ENCODE assay signal across 21 cellular contexts in the genomic region with DNA sequence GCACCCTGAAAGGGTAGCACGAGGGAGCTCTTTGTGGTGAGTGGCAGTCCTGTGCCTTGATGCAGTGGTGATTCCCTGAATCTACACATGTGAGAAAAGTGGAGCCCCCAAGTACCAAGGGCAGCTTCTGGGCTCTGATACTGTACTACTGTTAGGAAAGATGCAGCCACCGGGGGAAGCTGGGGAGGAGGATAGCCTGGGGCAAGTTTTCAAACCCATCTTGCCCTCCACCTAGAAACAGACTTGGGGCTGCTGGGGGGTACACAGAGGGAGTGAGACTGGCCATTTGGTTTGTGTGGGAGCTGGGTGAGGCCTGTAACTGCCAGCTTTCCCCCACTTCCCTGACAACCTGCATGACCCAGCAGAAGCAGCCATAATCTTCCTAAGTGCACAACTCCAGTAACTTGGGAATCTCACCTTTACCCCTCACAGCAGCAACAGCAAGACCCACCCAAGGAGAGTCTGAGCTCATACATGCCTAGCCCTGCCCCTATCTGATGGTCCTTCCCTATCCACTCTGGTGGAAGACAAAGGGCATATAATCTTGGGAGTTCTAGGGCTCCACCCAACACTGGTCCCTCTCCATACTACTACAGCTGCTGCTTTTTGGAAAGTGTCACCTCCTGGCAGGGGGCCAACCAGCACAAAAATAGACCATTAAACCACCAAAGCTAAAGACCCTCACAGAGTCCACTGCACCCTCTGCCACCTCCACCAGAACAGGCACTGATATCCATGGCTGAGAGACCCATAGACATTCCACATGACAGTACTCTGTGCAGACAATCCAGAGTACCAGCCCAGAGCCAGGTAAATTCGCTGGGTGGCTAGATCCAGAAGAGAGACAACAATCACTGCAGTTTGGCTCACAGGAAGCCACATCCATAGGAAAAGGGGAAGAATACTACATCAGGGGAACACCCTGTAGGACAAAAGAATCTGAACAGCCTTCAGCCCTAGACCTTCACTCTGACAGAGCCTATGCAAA. TPM values are rescaled to one million over a fixed set of nuclear protein-coding genes. Genes with fewer than 3 reads are reported as not detected.
DNase-seq lines count a peak whose midpoint lies in the region; ATAC-seq, FAIRE-seq and TF ChIP-seq lines count a peak whose summit lies in the region.
"Had no signal": no experiment of that assay in that cellular context is flagged by ENCODE, and none has a peak within 500 bp of the region (broad histone marks: within the 10 kb centered on the region; RNA-seq: fewer than 3 reads in every experiment).

No MANE protein-coding gene starts in this region.

- no peaks in the 10 kb centered on the region for H3K79me2 ChIP-seq in K562 (ENCODE audit: control insufficient read depth, insufficient read depth, low read length)
- peaks cover 38% of the 10 kb centered on the region for H3K79me2 ChIP-seq in hepatocyte

- intact Hi-C loops in K562 (cut with micrococcal nuclease), result no loop called here

- POLR2A ChIA-PET in K562 (lab: Yijun Ruan, JAX), result interaction anchor here (0.6 kb wide), 2 partner anchors 8 to 9 kb away, joined by 3 to 4 read pairs; no protein-coding TSS in a partner anchor

- TF ChIP-seq POLR2A in K562 (conservative IDR thresholded peaks at IDR 0.05), result no peak

- CTCF ChIA-PET in K562 (lab: Yijun Ruan, JAX; ENCODE audit: low intra/inter-chr PET ratio), result no interaction called here

- peaks cover 39% of the 10 kb centered on the region for H3K36me3 Mint-ChIP-seq in type B pancreatic cell

- H3K4me2 ChIP-seq in K562 (ENCODE audit: insufficient read depth, low read length), result no peak overlapping the region
- no peak overlapping the region for H3K4me2 ChIP-seq in hepatocyte
- H3K4me2 ChIP-seq: smooth muscle cell had no signal

- H3K4me3 ChIP-seq in K562 (no peak overlapping the region), hepatocyte (no peak overlapping the region)
- H3K4me3 ChIP-seq: gastroesophageal sphincter, lung, smooth muscle cell had no signal

- peak overlapping the region; percentile 91 for H3K27ac Mint-ChIP-seq in type B pancreatic cell
- no peak overlapping the region for H3K27ac Mint-ChIP-seq in stimulated activated naive CD8-positive, alpha-beta T cell treated with anti-CD3 and anti-CD28 coated beads, Interleukin-15, amount 100 ng/mL, for 72 hours
- H3K27ac Mint-ChIP-seq: activated T-helper 17 cell treated with anti-CD3 and anti-CD28 coated beads, Interleukin-2, amount 50 U/mL, for 72 hours; nephron progenitor cell had no signal

- 0% methylated on average over 3 of the region's 3 CpGs for WGBS in K562 (ENCODE audit: insufficient coverage, low coverage, missing lambda C conversion rate)
- 89% methylated on average over 3 of the region's 3 CpGs for WGBS in hepatocyte (ENCODE audit: low lambda C conversion rate, missing lambda C conversion rate)

- peaks cover 19% of the 10 kb centered on the region for H3K27me3 Mint-ChIP-seq in type B pancreatic cell
- H3K27me3 Mint-ChIP-seq in stimulated activated naive CD8-positive, alpha-beta T cell treated with anti-CD3 and anti-CD28 coated beads, Interleukin-15, amount 100 ng/mL, for 72 hours, result peaks cover 96% of the 10 kb centered on the region
- H3K27me3 Mint-ChIP-seq: progenitor cell of endocrine pancreas had no signal

- no peak for TF ChIP-seq EP300 in Ishikawa (IDR thresholded peaks at IDR 0.05; ENCODE audit: borderline replicate concordance)
- TF ChIP-seq EP300 in K562 (IDR thresholded peaks at IDR 0.05; ENCODE audit: low read length), result no peak

- no peaks in the 10 kb centered on the region for H3K36me3 ChIP-seq in K562 (ENCODE audit: control insufficient read depth, insufficient read depth, low read length)
- H3K36me3 ChIP-seq in hepatocyte (replicated peaks; ENCODE audit: insufficient read depth, low read depth), result no peaks in the 10 kb centered on the region
- H3K36me3 ChIP-seq: gastroesophageal sphincter had no signal

- no peak for FAIRE-seq in K562 (lab: Jason Lieb, UNC)

- H3K9me2 ChIP-seq in hepatocyte (replicated peaks; ENCODE audit: insufficient read depth), result no peaks in the 10 kb centered on the region

- no TSS peak for BruUV-seq in K562 (replicated peaks; lab: Mats Ljungman, UMichigan)

- no peak for TF ChIP-seq CTCF in K562 (IDR thresholded peaks at IDR 0.05 in 2 of 3, conservative IDR thresholded peaks at IDR 0.05 in 1 of 3; ENCODE audit: insufficient read depth in 2 of 3, low read depth in 1 of 3, low read length in 3 of 3)
- TF ChIP-seq CTCF in hepatocyte (IDR thresholded peaks at IDR 0.05; ENCODE audit: poor library complexity), result no peak
- no peak for TF ChIP-seq CTCF in type B pancreatic cell (conservative IDR thresholded peaks at IDR 0.05)

- H4K20me1 ChIP-seq in K562 (replicated peaks; ENCODE audit: control insufficient read depth, insufficient read depth, low read length), result no peaks in the 10 kb centered on the region; the same call in 1 of the 2 replicates
- no peaks in the 10 kb centered on the region for H4K20me1 ChIP-seq in hepatocyte (ENCODE audit: insufficient read depth, poor library complexity, severe bottlenecking)

- H3K4me1 ChIP-seq in K562 (replicated peaks in 1 of 2; ENCODE audit: control insufficient read depth in 2 of 2, insufficient read depth in 2 of 2, low read length in 2 of 2), result no peaks in the 10 kb centered on the region
- peaks cover 21% of the 10 kb centered on the region for H3K4me1 ChIP-seq in hepatocyte (ENCODE audit: insufficient read depth)
- H3K4me1 ChIP-seq: gastroesophageal sphincter had no signal

- H3K9me3 ChIP-seq in K562 (replicated peaks; ENCODE audit: control insufficient read depth, insufficient read depth, low read depth, low read length) (no peaks in the 10 kb centered on the region), hepatocyte (ENCODE audit: low read depth) (no peaks in the 10 kb centered on the region)
- H3K9me3 ChIP-seq: gastroesophageal sphincter had no signal

- no peaks in the 10 kb centered on the region for H3K27me3 ChIP-seq in K562 (ENCODE audit: control insufficient read depth in 2 of 2, insufficient read depth in 2 of 2, low read length in 2 of 2)
- no peaks in the 10 kb centered on the region for H3K27me3 ChIP-seq in hepatocyte

- no peak for TF ChIP-seq RAD21 in Ishikawa (IDR thresholded peaks at IDR 0.05; ENCODE audit: low read depth)
- TF ChIP-seq RAD21 in K562 (CRISPR knock-in tag; conservative IDR thresholded peaks at IDR 0.05 in 1 of 2, IDR thresholded peaks at IDR 0.05 in 1 of 2), result no peak

- H3K9me1 ChIP-seq in K562 (ENCODE audit: control insufficient read depth, insufficient read depth, low read length), result no peaks in the 10 kb centered on the region

- H3K9me3 Mint-ChIP-seq in type B pancreatic cell, result peaks cover 12% of the 10 kb centered on the region
- peaks cover 0 to 31% of the 10 kb centered on the region in 2 donors for H3K9me3 Mint-ChIP-seq in stimulated activated naive CD8-positive, alpha-beta T cell treated with anti-CD3 and anti-CD28 coated beads, Interleukin-15, amount 100 ng/mL, for 72 hours

- H2AFZ ChIP-seq in K562 (ENCODE audit: low read depth, low read length) (no peak overlapping the region), hepatocyte (no peak overlapping the region)

- H3K27ac ChIP-seq in K562 (ENCODE audit: extremely low read depth, low read depth, low read length) (no peak overlapping the region), hepatocyte (peak overlapping the region; percentile 89)
- H3K27ac ChIP-seq: gastroesophageal sphincter had no signal

- H3K9ac ChIP-seq in K562 (ENCODE audit: insufficient read depth in 1 of 2, low read depth in 2 of 2, low read length in 2 of 2), result no peak overlapping the region

- H3K4me3 Mint-ChIP-seq in type B pancreatic cell, result peak overlapping the region; percentile 46
- no peak overlapping the region for H3K4me3 Mint-ChIP-seq in stimulated activated naive CD8-positive, alpha-beta T cell treated with anti-CD3 and anti-CD28 coated beads, Interleukin-15, amount 100 ng/mL, for 72 hours
- H3K4me3 Mint-ChIP-seq: activated T-helper 17 cell treated with anti-CD3 and anti-CD28 coated beads, Interleukin-2, amount 50 U/mL, for 72 hours; nephron progenitor cell had no signal

- no peak for ATAC-seq in K562
- no peak for ATAC-seq in stimulated activated naive CD8-positive, alpha-beta T cell treated with anti-CD3 and anti-CD28 coated beads, Interleukin-15, amount 100 ng/mL, for 72 hours
- no peak for ATAC-seq in HG02588 (IDR thresholded peaks at IDR 0.05; ENCODE audit: unreplicated experiment)
- ATAC-seq in esophagus mucosa, result no peak
- ATAC-seq: activated T-helper 17 cell treated with anti-CD3 and anti-CD28 coated beads, Interleukin-2, amount 50 U/mL, for 72 hours; gastroesophageal sphincter had no signal

- in situ Hi-C loops in K562 (cut with MboI), result no loop called here

- no peak for DNase-seq in K562 (ENCODE audit: extremely low read depth in 1 of 4, low spot score in 3 of 4)
- DNase-seq in hepatocyte (ENCODE audit: low spot score), result no peak
- no peak for DNase-seq in type B pancreatic cell (ENCODE audit: extremely low spot score, unreplicated experiment)
- DNase-seq in NCI-H82 treated with DMSO at 0.1 percent for 48 hours (lab: John Stamatoyannopoulos, UW; ENCODE audit: unreplicated experiment), result no peak
- DNase-seq in stimulated activated naive CD8-positive, alpha-beta T cell treated with anti-CD3 and anti-CD28 coated beads, Interleukin-15, amount 100 ng/mL, for 72 hours, result no peak
- DNase-seq: C1 segment of cervical spinal cord, cerebellar nuclear complex, GOT3, Karpas-422, NCI-H2171, nephron progenitor cell, SHP77 had no signal

- peaks cover 14% of the 10 kb centered on the region for H3K4me1 Mint-ChIP-seq in type B pancreatic cell (ENCODE audit: unreplicated experiment)
- peaks cover 21% of the 10 kb centered on the region for H3K4me1 Mint-ChIP-seq in stimulated activated naive CD8-positive, alpha-beta T cell treated with anti-CD3 and anti-CD28 coated beads, Interleukin-15, amount 100 ng/mL, for 72 hours

RNA-seq across cellular contexts. Expression of gene MALL, which starts 8.2 kb away (rescaled TPM):
- total RNA-seq in K562 (2011; cell fraction: chromatin; rRNA removed; ENCODE audit: low replicate concordance), result not detected in 2 replicates
- total RNA-seq in K562 (2011; cell fraction: nucleolus; rRNA removed), result not detected in 2 replicates
- not detected in 2 replicates for total RNA-seq in K562 (2011; cell fraction: nucleoplasm; rRNA removed)
- total RNA-seq in K562 (2014; rRNA removed) (not detected in 2 replicates), K562 (2014; rRNA removed; fragmentation: Illumina TruSeq; extraction: Trizol) (not detected in 2 replicates), K562 (2015; rRNA removed; fragmentation: Illumina TruSeq; extraction: Trizol) (not detected in 2 replicates), K562 (2021) (0.24 and 0.27 TPM in 2 replicates), hepatocyte (30.8 and 36.0 TPM in 2 replicates), type B pancreatic cell (ENCODE audit: low replicate concordance) (82.7 and 187 TPM in 2 replicates), esophagus mucosa (248 TPM)
- polyA plus RNA-seq in K562 (2011; rRNA removed) (not detected in 2 replicates), K562 (2014; fragmentation: Illumina TruSeq; extraction: Trizol) (not detected in 2 replicates), K562 (2014; fragmentation: Nextera tagmentation; extraction: Ambion mirVana) (not detected), K562 (2014; rRNA removed) (not detected in 2 replicates), hepatocyte (40.1 and 55.7 TPM in 2 replicates)
- polyA plus RNA-seq in K562 (2011; cell fraction: cytosol; rRNA removed), result not detected in 2 replicates
- not detected in 2 replicates for polyA plus RNA-seq in K562 (2011; cell fraction: nucleus; rRNA removed)
- 0.03 TPM in 1 of 2 replicates, not detected in the other for polyA plus RNA-seq in K562 (2012)
- not detected in 2 replicates for polyA minus RNA-seq in K562 (2011; rRNA and poly(A)+ RNA removed)
- not detected in 2 replicates for polyA minus RNA-seq in K562 (2011; cell fraction: cytosol; rRNA and poly(A)+ RNA removed)
- polyA minus RNA-seq in K562 (2011; cell fraction: nucleus; rRNA and poly(A)+ RNA removed), result not detected in 2 replicates
- total RNA-seq: T-helper 2 cell treated with Interferon-gamma antibody and Interleukin-4, amounts not matched to agents 100 ng/mL and 5 ng/mL, for 36 hours had no signal

Comparison
In these comparisons a context has a peak if more than half of its experiments do, and no peak if none do; other contexts are left out.
1. RNA of gene MALL, which starts 8.2 kb away (total RNA-seq): 248 TPM in esophagus mucosa (single experiment), 82.7 to 187 TPM in type B pancreatic cell and 30.8 to 36.0 TPM in hepatocyte; 0.24 to 0.27 TPM in K562; every median in the first group is over 10 times any median in the second.